Comparison of ENCODE assay signal across 18 cellular contexts in the genomic region with DNA sequence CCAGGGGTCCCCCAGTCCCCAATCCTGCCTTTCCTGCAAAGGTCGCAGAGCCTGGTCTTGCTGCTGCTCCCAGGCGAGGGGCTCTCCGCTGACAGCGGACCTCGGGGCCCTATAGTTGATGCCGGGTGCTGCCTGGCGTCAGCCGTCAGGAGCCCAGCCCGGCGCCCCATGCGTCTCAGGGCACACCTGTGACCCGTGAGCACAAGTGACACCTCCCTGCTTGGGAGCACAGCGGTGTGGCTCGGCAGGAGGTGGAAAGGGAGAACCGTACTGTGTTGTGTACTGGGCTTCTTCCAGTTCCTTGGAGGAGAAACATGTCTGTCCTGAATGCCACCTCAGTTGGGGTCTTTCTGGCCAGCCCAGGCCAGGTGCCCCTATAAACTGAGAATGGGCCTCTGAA. TPM values are rescaled to one million over a fixed set of nuclear protein-coding genes. Genes with fewer than 3 reads are reported as not detected.
DNase-seq lines count a peak whose midpoint lies in the region; TF ChIP-seq lines count a peak whose summit lies in the region.
"Had no signal": no experiment of that assay in that cellular context is flagged by ENCODE, and none has a peak within 500 bp of the region (broad histone marks: within the 10 kb centered on the region; RNA-seq: fewer than 3 reads in every experiment).

No MANE protein-coding gene starts in this region.

- H3K36me3 ChIP-seq in neuronal stem cell (replicated peaks in 1 of 2; ENCODE audit: control insufficient read depth in 2 of 2, insufficient read depth in 2 of 2, low read length in 2 of 2): no peaks in the 10 kb centered on the region
- peaks cover 0 to 18% (median 0%) of the 10 kb centered on the region in 6 donors for H3K36me3 ChIP-seq in spleen
- no peaks in the 10 kb centered on the region for H3K36me3 ChIP-seq in effector memory CD4-positive, alpha-beta T cell (ENCODE audit: control insufficient read depth, insufficient read depth, low read length)
- H3K36me3 ChIP-seq: HAP-1 had no signal

- TF ChIP-seq POLR2A in spleen (IDR thresholded peaks at IDR 0.05): no peak

- CTCF ChIA-PET in activated CD4-positive, alpha-beta memory T cell treated with anti-CD3 and anti-CD28 coated beads, Interleukin-2, amount 10 ng/mL, durations not matched to agents 7 days and 5 days (lab: Charles Lee): no interaction called here

- H3K9me3 Mint-ChIP-seq in CD14-positive monocyte: no peaks in the 10 kb centered on the region
- H3K9me3 Mint-ChIP-seq in activated CD4-positive, alpha-beta memory T cell treated with anti-CD3 and anti-CD28 coated beads, Interleukin-2, amount 10 ng/mL, durations not matched to agents 7 days and 5 days: no peaks in the 10 kb centered on the region
- H3K9me3 Mint-ChIP-seq: CD4-positive, alpha-beta memory T cell; IgD-negative memory B cell had no signal

- H3K27ac ChIP-seq in neuronal stem cell (replicated peaks; ENCODE audit: low read length) (no peak overlapping the region), spleen (no peak overlapping the region)
- H3K27ac ChIP-seq in effector memory CD4-positive, alpha-beta T cell (ENCODE audit: insufficient read depth, low read length, poor library complexity, severe bottlenecking): no peak overlapping the region
- H3K27ac ChIP-seq: 22Rv1, A549, C4-2B had no signal

- no peak overlapping the region for H2AFZ ChIP-seq in neuronal stem cell (ENCODE audit: low read length)

- H3K4me3 Mint-ChIP-seq in CD14-positive monocyte: no peak overlapping the region
- no peak overlapping the region for H3K4me3 Mint-ChIP-seq in activated CD4-positive, alpha-beta memory T cell treated with anti-CD3 and anti-CD28 coated beads, Interleukin-2, amount 10 ng/mL, durations not matched to agents 7 days and 5 days
- H3K4me3 Mint-ChIP-seq: CD4-positive, alpha-beta memory T cell; IgD-negative memory B cell had no signal

- no peak overlapping the region for H3K27ac Mint-ChIP-seq in CD14-positive monocyte
- no peak overlapping the region for H3K27ac Mint-ChIP-seq in activated CD4-positive, alpha-beta memory T cell treated with anti-CD3 and anti-CD28 coated beads, Interleukin-2, amount 10 ng/mL, durations not matched to agents 7 days and 5 days
- H3K27ac Mint-ChIP-seq: CD4-positive, alpha-beta memory T cell; IgD-negative memory B cell had no signal

- peak overlapping the region; percentile 51 for H2BK15ac ChIP-seq in neuronal stem cell (ENCODE audit: low read length)

- no peak overlapping the region for H3K4ac ChIP-seq in neuronal stem cell (ENCODE audit: low read length)

- DNase-seq in CD14-positive monocyte (ENCODE audit: low spot score) (peak; percentile 39), islet precursor cell (peak; percentile 45), neuronal stem cell (ENCODE audit: low spot score) (no peak), spleen (peak; percentile 42), NAMALWA (ENCODE audit: low spot score) (no peak)
- no peak for DNase-seq in activated CD4-positive, alpha-beta memory T cell treated with anti-CD3 and anti-CD28 coated beads, Interleukin-2, amount 10 ng/mL, durations not matched to agents 7 days and 5 days
- DNase-seq in effector memory CD4-positive, alpha-beta T cell: no peak
- DNase-seq: AML-193; CD4-positive, alpha-beta memory T cell; DMS153; DMS79; GDM1; GOT3 had no signal

- H3K18ac ChIP-seq in neuronal stem cell (ENCODE audit: low read length): peak overlapping the region; percentile 70

- no peak overlapping the region for H4K91ac ChIP-seq in neuronal stem cell (ENCODE audit: low read depth, low read length, poor library complexity)

- H2BK12ac ChIP-seq in neuronal stem cell (ENCODE audit: low read length): no peak overlapping the region

- H2BK120ac ChIP-seq in neuronal stem cell (ENCODE audit: low read depth, low read length): peak overlapping the region; percentile 41

- H2BK5ac ChIP-seq in neuronal stem cell (ENCODE audit: low read length): no peak overlapping the region

- TF ChIP-seq CTCF in CD14-positive monocyte (IDR thresholded peaks at IDR 0.05) (no peak), spleen (IDR thresholded peaks at IDR 0.05 in 8 of 11, conservative IDR thresholded peaks at IDR 0.05 in 3 of 11) (no peak)

- peak overlapping the region; percentile 25 for H3K23ac ChIP-seq in neuronal stem cell (ENCODE audit: low read depth, low read length, poor library complexity)

- WGBS in neuronal stem cell (ENCODE audit: extremely low coverage in 2 of 2, insufficient read length in 2 of 2, insufficient replicate concordance in 1 of 2), 2 donors: no CpG with 5 or more reads among the region's 15 CpGs
- 91 to 98% (median 94%) methylated on average over 7 to 15 of the region's 15 CpGs for WGBS in spleen, 5 donors

- H3K4me3 ChIP-seq in neuronal stem cell (ENCODE audit: low read length in 2 of 2) (no peak overlapping the region), spleen (no peak overlapping the region)
- H3K4me3 ChIP-seq in effector memory CD4-positive, alpha-beta T cell (ENCODE audit: insufficient read depth, low read depth, low read length, poor library complexity, severe bottlenecking): no peak overlapping the region
- H3K4me3 ChIP-seq: A549, HAP-1 had no signal

- peaks cover 0 to 3% (median 1%) of the 10 kb centered on the region in 3 donors for H3K27me3 Mint-ChIP-seq in CD14-positive monocyte (ENCODE audit: low read depth in 3 of 3)
- no peaks in the 10 kb centered on the region for H3K27me3 Mint-ChIP-seq in activated CD4-positive, alpha-beta memory T cell treated with anti-CD3 and anti-CD28 coated beads, Interleukin-2, amount 10 ng/mL, durations not matched to agents 7 days and 5 days
- H3K27me3 Mint-ChIP-seq: CD4-positive, alpha-beta memory T cell; IgD-negative memory B cell had no signal

- peaks cover 10 to 15% of the 10 kb centered on the region in 2 donors for H3K4me1 ChIP-seq in neuronal stem cell (ENCODE audit: control insufficient read depth in 2 of 2, insufficient read depth in 1 of 2, low read depth in 1 of 2, low read length in 2 of 2)
- H3K4me1 ChIP-seq in spleen: peaks cover 8 to 28% (median 13%) of the 10 kb centered on the region in 6 donors
- no peaks in the 10 kb centered on the region for H3K4me1 ChIP-seq in effector memory CD4-positive, alpha-beta T cell (ENCODE audit: control insufficient read depth, insufficient read depth, low read length, poor library complexity, severe bottlenecking)
- H3K4me1 ChIP-seq: HAP-1 had no signal

- POLR2A ChIA-PET in activated CD4-positive, alpha-beta memory T cell treated with anti-CD3 and anti-CD28 coated beads, Interleukin-2, amount 10 ng/mL, durations not matched to agents 7 days and 5 days (lab: Charles Lee): no interaction called here

- H3K79me1 ChIP-seq in neuronal stem cell (ENCODE audit: low read depth, low read length): no peaks in the 10 kb centered on the region

- peaks cover 30% of the 10 kb centered on the region for H3K4me1 Mint-ChIP-seq in CD14-positive monocyte
- H3K4me1 Mint-ChIP-seq in activated CD4-positive, alpha-beta memory T cell treated with anti-CD3 and anti-CD28 coated beads, Interleukin-2, amount 10 ng/mL, durations not matched to agents 7 days and 5 days: no peaks in the 10 kb centered on the region
- H3K4me1 Mint-ChIP-seq: CD4-positive, alpha-beta memory T cell had no signal

- intact Hi-C loops in CD14-positive monocyte (cut with micrococcal nuclease) (no loop called here), spleen (cut with DNase I; ENCODE audit: low total_unique reads) (no loop called here)

- H3K9me3 ChIP-seq in neuronal stem cell (replicated peaks in 1 of 2; ENCODE audit: control insufficient read depth in 2 of 2, insufficient read depth in 1 of 2, low read depth in 1 of 2, low read length in 2 of 2) (no peaks in the 10 kb centered on the region), spleen (no peaks in the 10 kb centered on the region)
- no peaks in the 10 kb centered on the region for H3K9me3 ChIP-seq in effector memory CD4-positive, alpha-beta T cell (ENCODE audit: control insufficient read depth, low read length)
- H3K9me3 ChIP-seq: A549, HAP-1 had no signal

- H4K8ac ChIP-seq in neuronal stem cell (ENCODE audit: low read depth, low read length): no peak overlapping the region

- H3K14ac ChIP-seq in neuronal stem cell (ENCODE audit: low read length): no peak overlapping the region

- H3K36me3 Mint-ChIP-seq in CD14-positive monocyte: peaks cover 8 to 9% of the 10 kb centered on the region in 2 donors
- H3K36me3 Mint-ChIP-seq in activated CD4-positive, alpha-beta memory T cell treated with anti-CD3 and anti-CD28 coated beads, Interleukin-2, amount 10 ng/mL, durations not matched to agents 7 days and 5 days (ENCODE audit: low read depth): no peaks in the 10 kb centered on the region

- peak overlapping the region; percentile 60 for H2AK5ac ChIP-seq in neuronal stem cell (ENCODE audit: low read depth, low read length)

- H3K9ac ChIP-seq in neuronal stem cell (ENCODE audit: low read depth, low read length, poor library complexity): no peak overlapping the region

- H3K27me3 ChIP-seq in neuronal stem cell (ENCODE audit: control insufficient read depth in 3 of 3, insufficient read depth in 3 of 3, low read depth in 1 of 3, low read length in 3 of 3): no peaks in the 10 kb centered on the region
- H3K27me3 ChIP-seq in spleen (replicated peaks in 1 of 7): no peaks in the 10 kb centered on the region
- H3K27me3 ChIP-seq in effector memory CD4-positive, alpha-beta T cell (replicated peaks; ENCODE audit: control insufficient read depth, insufficient read depth, low read length, poor library complexity, severe bottlenecking): no peaks in the 10 kb centered on the region

- H3K4me2 ChIP-seq in neuronal stem cell (ENCODE audit: insufficient read depth, low read length, poor library complexity, severe bottlenecking): no peak overlapping the region
- H3K4me2 ChIP-seq: A549 had no signal

RNA-seq across cellular contexts. Expression of a gene that starts 56.7 kb away (rescaled TPM):
- polyA plus RNA-seq in CD14-positive monocyte: 10 to 100 TPM; 15.2 to 20.6 TPM
- polyA plus RNA-seq in neuronal stem cell (2013, experiment 1 of 2): 14.7 TPM
- 13.6 TPM for polyA plus RNA-seq in neuronal stem cell (2013, experiment 2 of 2)
- 10 to 100 TPM; 16.8 to 27.9 (median 24.2) TPM for total RNA-seq in spleen
- polyA plus RNA-seq in spleen: 10 to 100 TPM; 18.1 to 36.8 (median 21.4) TPM
- 10 to 100 TPM; 17.6 to 20.7 TPM for total RNA-seq in activated CD4-positive, alpha-beta memory T cell treated with anti-CD3 and anti-CD28 coated beads, Interleukin-2, amount 10 ng/mL, durations not matched to agents 7 days and 5 days

Comparison
In these comparisons a context has a peak if more than half of its experiments do, and no peak if none do; other contexts are left out.
1. DNase-seq: peak in CD14-positive monocyte (single experiment), islet precursor cell (single experiment) and spleen (single experiment); none in neuronal stem cell (single experiment), activated CD4-positive, alpha-beta memory T cell treated with anti-CD3 and anti-CD28 coated beads, Interleukin-2, amount 10 ng/mL, durations not matched to agents 7 days and 5 days (single experiment), effector memory CD4-positive, alpha-beta T cell (0 of 3) and NAMALWA (single experiment).